In genomic region chr18:62318613-62319012, GRCh38 we compare ENCODE assay signal across 28 cellular contexts. TPM values are rescaled to one million over a fixed set of nuclear protein-coding genes. Genes with fewer than 3 reads are reported as not detected.
"Had no signal": no experiment of that assay in that cellular context is flagged by ENCODE, and none has a peak within 500 bp of the region (broad histone marks: within the 10 kb centered on the region; RNA-seq: fewer than 3 reads in every experiment).

No MANE protein-coding gene starts in this region.

- H3K9me3 ChIP-seq: esophagus squamous epithelium, gastrocnemius medialis, heart left ventricle, left lung, lower lobe of right lung, mucosa of descending colon had no signal

- FAIRE-seq: colon, endothelial cell of umbilical vein, kidney had no signal

- H2AFZ ChIP-seq: hepatocyte had no signal

- H3K79me2 ChIP-seq: hepatocyte had no signal

- H3K4me2 ChIP-seq: hepatocyte had no signal

- H3K27ac ChIP-seq: coronary artery, dorsolateral prefrontal cortex, esophagus squamous epithelium, gastrocnemius medialis, heart left ventricle, hepatocyte, left lung, lower lobe of right lung had no signal

- H3K36me3 ChIP-seq: esophagus squamous epithelium, gastrocnemius medialis, heart left ventricle, left lung, lower lobe of right lung had no signal

- DNase-seq: dermis blood vessel endothelial cell; dorsolateral prefrontal cortex; effector CD4-positive, alpha-beta T cell; effector memory CD4-positive, alpha-beta T cell; esophagus squamous epithelium; foreskin fibroblast; foreskin melanocyte; gastrocnemius medialis; glutamatergic neuron; heart left ventricle; hypothalamus; immature natural killer cell; islet precursor cell; kidney; kidney glomerular epithelial cell; left lung; left ventricle myocardium superior; lower lobe of right lung; mesenchymal stem cell; mucosa of descending colon; naive B cell; naive thymus-derived CD8-positive, alpha-beta T cell had no signal

- H3K4me1 ChIP-seq: esophagus squamous epithelium, gastrocnemius medialis, left lung had no signal

- ATAC-seq: esophagus mucosa; gastrocnemius medialis; heart left ventricle; left lung; left ventricle myocardium superior; lower lobe of right lung; mucosa of descending colon; naive thymus-derived CD8-positive, alpha-beta T cell had no signal

- H3K4me3 ChIP-seq: coronary artery, dorsolateral prefrontal cortex, esophagus squamous epithelium, gastrocnemius medialis, heart left ventricle, hepatocyte, left lung, lower lobe of right lung, mucosa of descending colon had no signal

RNA-seq across cellular contexts. Expression of gene TNFRSF11A, which starts 6.5 kb away (rescaled TPM):
- total RNA-seq: myocyte had no signal
- polyA plus RNA-seq: naive thymus-derived CD8-positive, alpha-beta T cell had no signal
